In the genomic region with DNA sequence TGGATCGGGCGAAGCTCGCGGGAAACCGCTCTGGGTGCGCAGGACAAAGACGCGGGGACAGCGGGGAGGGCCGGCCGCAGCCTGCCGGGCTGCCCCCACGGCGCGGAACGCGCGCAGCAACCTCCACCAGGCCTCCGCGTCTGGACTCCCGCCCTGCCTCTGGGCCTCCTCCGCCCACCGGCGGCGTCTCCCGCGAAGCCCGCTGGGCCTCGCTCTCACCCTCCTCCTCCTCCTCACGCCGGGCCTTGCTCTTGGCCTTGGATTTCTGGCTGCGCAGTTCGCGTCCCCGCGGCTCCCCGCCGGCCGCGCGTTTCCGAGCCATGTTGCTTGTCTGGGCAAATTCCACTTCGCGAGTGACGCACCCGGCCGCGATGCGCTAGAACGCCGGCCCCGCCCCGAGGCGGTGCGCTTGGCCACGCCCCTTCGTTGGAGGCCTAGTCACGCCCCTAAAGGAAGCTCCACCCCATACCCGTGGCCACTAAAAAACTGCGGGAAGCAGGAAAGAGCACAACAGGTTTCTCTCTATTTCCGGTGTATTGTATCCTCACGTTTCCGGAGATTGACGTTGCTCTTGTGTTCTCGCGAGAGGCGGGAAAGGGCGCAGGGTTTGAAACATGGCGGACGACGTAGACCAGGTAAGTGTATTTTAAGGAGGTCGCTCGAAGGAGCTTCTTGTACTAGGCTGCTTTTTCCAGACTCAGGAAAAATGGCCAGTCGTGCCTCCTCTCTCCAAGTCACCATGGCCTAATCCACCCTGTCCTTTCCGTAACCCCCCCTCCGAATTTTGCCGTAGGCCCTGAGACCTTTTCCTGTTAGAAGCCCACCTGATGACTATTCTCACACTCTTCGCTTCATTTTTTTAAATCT, we compare ENCODE assay signal across 8 cellular contexts. TPM values are rescaled to one million over a fixed set of nuclear protein-coding genes. Genes with fewer than 3 reads are reported as not detected.
DNase-seq lines count a peak whose midpoint lies in the region; ATAC-seq, FAIRE-seq and TF ChIP-seq lines count a peak whose summit lies in the region.

A gene (plus strand): TSS at position 571 of the 867 bp plus-strand sequence. CDS start 44 bp downstream, at position 615.
A gene (minus strand): TSS at position 355 of the 867 bp plus-strand sequence. CDS start 33 bp downstream, at position 322.

- peak within 1 kb of the TSS; percentile 99 for H3K4me3 Mint-ChIP-seq in astrocyte (ENCODE audit: unreplicated experiment)

- H3K9ac ChIP-seq in astrocyte (ENCODE audit: low read length), result peak within 1 kb of the TSS; percentile 96

- H3K27me3 ChIP-seq in astrocyte (ENCODE audit: insufficient read depth, low read length), result no peaks in the 10 kb centered on the region
- no peaks in the 10 kb centered on the region for H3K27me3 ChIP-seq in right cardiac atrium (ENCODE audit: control insufficient read depth, insufficient read depth)
- no peaks in the 10 kb centered on the region for H3K27me3 ChIP-seq in uterus

- ATAC-seq in GM18505 (IDR thresholded peaks at IDR 0.05; ENCODE audit: unreplicated experiment) (peak; percentile 91), HG02973 (IDR thresholded peaks at IDR 0.05; ENCODE audit: unreplicated experiment) (peak; percentile 87), right cardiac atrium (peak; percentile 99 to 100)

- DNase-seq in NCI-H2029 (lab: John Stamatoyannopoulos, UW) (peak; percentile 99), T-helper 22 cell (ENCODE audit: low read depth) (peak; percentile 94), astrocyte (ENCODE audit: low read depth) (peak; percentile 96), right cardiac atrium (peak; percentile 97 to 98 (median 98)), pulmonary artery endothelial cell (ENCODE audit: low read depth, low spot score) (peak; percentile 95), uterus (peak; percentile 98 to 99)

- no peaks in the 10 kb centered on the region for H3K9me3 Mint-ChIP-seq in astrocyte (ENCODE audit: unreplicated experiment)

- H3K9me3 ChIP-seq in astrocyte (ENCODE audit: insufficient read depth, low read depth, low read length), result no peaks in the 10 kb centered on the region
- H3K9me3 ChIP-seq in right cardiac atrium (ENCODE audit: control insufficient read depth, low read length), result no peaks in the 10 kb centered on the region
- no peaks in the 10 kb centered on the region for H3K9me3 ChIP-seq in uterus

- H3K4me1 ChIP-seq in astrocyte (ENCODE audit: insufficient read depth, low read length) (peaks cover 30% of the 10 kb centered on the region), right cardiac atrium (ENCODE audit: control insufficient read depth, insufficient read depth, low read length) (peaks cover 2% of the 10 kb centered on the region), uterus (peaks cover 3 to 5% of the 10 kb centered on the region in 2 donors)

- H3K27me3 Mint-ChIP-seq in astrocyte (ENCODE audit: low read depth, unreplicated experiment), result no peaks in the 10 kb centered on the region

- TF ChIP-seq CTCF in astrocyte (IDR thresholded peaks at IDR 0.05; ENCODE audit: insufficient read depth, low read depth, low read length) (no peak), uterus (IDR thresholded peaks at IDR 0.05) (peak in 2 of 4 experiments; percentile 6 to 7)

- peak within 1 kb of the TSS; percentile 91 for H3K4me2 ChIP-seq in astrocyte (ENCODE audit: low read length)

- H3K4me3 ChIP-seq in astrocyte (ENCODE audit: insufficient read depth, low read depth, low read length) (peak within 1 kb of the TSS; percentile 98), right cardiac atrium (ENCODE audit: low read length) (peak within 1 kb of the TSS; percentile 91), uterus (peak within 1 kb of the TSS; percentile 62 to 85)

- peaks cover 31% of the 10 kb centered on the region for H4K20me1 ChIP-seq in astrocyte (ENCODE audit: insufficient read depth, low read length)

- H3K79me2 ChIP-seq in astrocyte (ENCODE audit: insufficient read depth, low read length), result peaks cover 86% of the 10 kb centered on the region

- peak; percentile 34 for FAIRE-seq in astrocyte (lab: Jason Lieb, UNC)

- H3K27ac Mint-ChIP-seq in astrocyte (ENCODE audit: unreplicated experiment), result peak within 1 kb of the TSS; percentile 98

- TF ChIP-seq POLR2A in GM18505 (IDR thresholded peaks at IDR 0.05; ENCODE audit: borderline replicate concordance, extremely low read depth, insufficient read depth, insufficient read length) (peak; percentile 93), uterus (IDR thresholded peaks at IDR 0.05) (peak; percentile 99)

- H3K27ac ChIP-seq in astrocyte (ENCODE audit: low read depth, low read length) (peak within 1 kb of the TSS; percentile 95), right cardiac atrium (ENCODE audit: low read length) (peak within 1 kb of the TSS; percentile 96), uterus (peak within 1 kb of the TSS; percentile 90 to 96)

- H3K36me3 Mint-ChIP-seq in astrocyte (ENCODE audit: low read depth, unreplicated experiment), result peaks cover 3% of the 10 kb centered on the region

- peaks cover 10% of the 10 kb centered on the region for H3K36me3 ChIP-seq in astrocyte (ENCODE audit: insufficient read depth, low read length)
- no peaks in the 10 kb centered on the region for H3K36me3 ChIP-seq in uterus

- under 1% methylated on average over 78 of the region's 78 CpGs for WGBS in right cardiac atrium

- H2AFZ ChIP-seq in astrocyte (ENCODE audit: low read depth, low read length), result peak within 1 kb of the TSS; percentile 91

- intact Hi-C loops in right cardiac atrium (cut with DNase I), result loop anchor here in 3 of 4 donors (2.0 to 10.0 kb wide), 3 partner anchors 51 to 876 kb away; a partner anchor contains a TSS
- intact Hi-C loops in uterus (cut with DNase I; ENCODE audit: low total_unique reads), result loop anchor here (10.0 kb wide), 1 partner anchor 54 kb away; a partner anchor contains a TSS

- peaks cover 32% of the 10 kb centered on the region for H3K4me1 Mint-ChIP-seq in astrocyte (ENCODE audit: low read depth, unreplicated experiment)

RNA-seq across cellular contexts. Expression of the first gene that starts in this region (rescaled TPM):
- total RNA-seq in astrocyte (8.4 and 9.5 TPM in 2 replicates), right cardiac atrium (10 to 100 TPM; 13.5 to 16.5 (median 15.2) TPM), pulmonary artery endothelial cell (8.8 and 9.5 TPM in 2 replicates), uterus (10 to 100 TPM in 3 of 4 donors, 1 to 10 TPM in 1; 10.0 to 14.1 (median 11.9) TPM)
- polyA plus RNA-seq in right cardiac atrium, result 17.8 TPM

RNA-seq across cellular contexts. Expression of the second gene that starts in this region (rescaled TPM):
- total RNA-seq in astrocyte (28.2 and 33.6 TPM in 2 replicates), right cardiac atrium (10 to 100 TPM; 10.7 to 16.1 (median 14.4) TPM), pulmonary artery endothelial cell (44.0 and 45.8 TPM in 2 replicates), uterus (10 to 100 TPM; 15.3 to 85.8 (median 48.5) TPM)
- polyA plus RNA-seq in right cardiac atrium, result 8.8 TPM

Comparison
In these comparisons a context has a peak if more than half of its experiments do, and no peak if none do; other contexts are left out.
1. Peak in every context shown above with its lines: DNase-seq, ATAC-seq, H3K4me3 ChIP-seq and H3K27ac ChIP-seq.